Comparison of ENCODE assay signal across 2 cellular contexts in the genomic region with DNA sequence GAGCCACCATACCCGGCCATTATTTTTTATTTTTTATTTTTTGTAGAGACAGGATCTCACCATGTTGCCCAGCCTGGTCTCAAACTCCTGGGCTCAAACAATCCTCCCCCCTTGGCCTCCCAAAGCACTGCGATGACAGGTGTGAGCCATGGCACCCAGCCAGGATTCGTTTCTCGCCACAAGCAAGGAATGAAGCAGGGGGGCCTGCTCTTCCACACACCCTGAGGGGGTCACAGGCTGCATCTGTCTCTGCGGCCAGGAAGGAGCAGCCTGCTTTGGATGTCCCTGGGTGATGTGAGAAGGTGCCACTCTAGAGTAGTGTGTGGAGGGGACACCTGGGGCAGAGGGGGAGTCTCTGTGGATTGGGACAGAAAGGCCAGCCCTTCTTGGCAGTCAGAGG.
TF ChIP-seq lines count a peak whose summit lies in the region.

No MANE protein-coding gene starts in this region.

TF ChIP-seq in SK-N-SH, 30 proteins besides CTCF, POLR2A, EP300 and RAD21:
- TF ChIP-seq POLR2AphosphoS5 (IDR thresholded peaks at IDR 0.05; ENCODE audit: low read depth, low read length) = no peak
- TF ChIP-seq NFIC (IDR thresholded peaks at IDR 0.05; ENCODE audit: borderline replicate concordance) = no peak
- no peak for TF ChIP-seq RFX5 (IDR thresholded peaks at IDR 0.05; ENCODE audit: low read length)
- TF ChIP-seq FOXJ3 (CRISPR knock-in tag; IDR thresholded peaks at IDR 0.05) = no peak
- TF ChIP-seq RCOR1 (IDR thresholded peaks at IDR 0.05; ENCODE audit: low read length) = no peak
- no peak for TF ChIP-seq YY1 (IDR thresholded peaks at IDR 0.05; ENCODE audit: low read depth)
- TF ChIP-seq FOXM1 (IDR thresholded peaks at IDR 0.05; ENCODE audit: low read depth) = no peak
- TF ChIP-seq TEAD4 (IDR thresholded peaks at IDR 0.05; ENCODE audit: borderline replicate concordance, insufficient read depth) = no peak
- no peak for TF ChIP-seq CHD2 (IDR thresholded peaks at IDR 0.05; ENCODE audit: low read length, partially characterized antibody)
TF ChIP-seq in SK-N-SH: peak in this region for 0.

TF ChIP-seq in SK-N-SH treated with all-trans-retinoic acid at 6 μM for 48 hours, 23 proteins besides CTCF, POLR2A, EP300 and RAD21:
- TF ChIP-seq ZFP3 (CRISPR knock-in tag; IDR thresholded peaks at IDR 0.05) = no peak
- TF ChIP-seq TOX (CRISPR knock-in tag; IDR thresholded peaks at IDR 0.05; ENCODE audit: borderline replicate concordance) = no peak
- TF ChIP-seq PATZ1 (CRISPR knock-in tag; IDR thresholded peaks at IDR 0.05; ENCODE audit: borderline replicate concordance) = no peak
- TF ChIP-seq, protein P1, sequence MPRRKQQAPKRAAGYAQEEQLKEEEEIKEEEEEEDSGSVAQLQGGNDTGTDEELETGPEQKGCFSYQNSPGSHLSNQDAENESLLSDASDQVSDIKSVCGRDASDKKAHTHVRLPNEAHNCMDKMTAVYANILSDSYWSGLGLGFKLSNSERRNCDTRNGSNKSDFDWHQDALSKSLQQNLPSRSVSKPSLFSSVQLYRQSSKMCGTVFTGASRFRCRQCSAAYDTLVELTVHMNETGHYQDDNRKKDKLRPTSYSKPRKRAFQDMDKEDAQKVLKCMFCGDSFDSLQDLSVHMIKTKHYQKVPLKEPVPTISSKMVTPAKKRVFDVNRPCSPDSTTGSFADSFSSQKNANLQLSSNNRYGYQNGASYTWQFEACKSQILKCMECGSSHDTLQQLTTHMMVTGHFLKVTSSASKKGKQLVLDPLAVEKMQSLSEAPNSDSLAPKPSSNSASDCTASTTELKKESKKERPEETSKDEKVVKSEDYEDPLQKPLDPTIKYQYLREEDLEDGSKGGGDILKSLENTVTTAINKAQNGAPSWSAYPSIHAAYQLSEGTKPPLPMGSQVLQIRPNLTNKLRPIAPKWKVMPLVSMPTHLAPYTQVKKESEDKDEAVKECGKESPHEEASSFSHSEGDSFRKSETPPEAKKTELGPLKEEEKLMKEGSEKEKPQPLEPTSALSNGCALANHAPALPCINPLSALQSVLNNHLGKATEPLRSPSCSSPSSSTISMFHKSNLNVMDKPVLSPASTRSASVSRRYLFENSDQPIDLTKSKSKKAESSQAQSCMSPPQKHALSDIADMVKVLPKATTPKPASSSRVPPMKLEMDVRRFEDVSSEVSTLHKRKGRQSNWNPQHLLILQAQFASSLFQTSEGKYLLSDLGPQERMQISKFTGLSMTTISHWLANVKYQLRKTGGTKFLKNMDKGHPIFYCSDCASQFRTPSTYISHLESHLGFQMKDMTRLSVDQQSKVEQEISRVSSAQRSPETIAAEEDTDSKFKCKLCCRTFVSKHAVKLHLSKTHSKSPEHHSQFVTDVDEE (CRISPR knock-in tag; IDR thresholded peaks at IDR 0.05) = no peak
- no peak for TF ChIP-seq TCF4 (CRISPR knock-in tag; IDR thresholded peaks at IDR 0.05; ENCODE audit: borderline replicate concordance)
- no peak for TF ChIP-seq ISL1 (CRISPR knock-in tag; IDR thresholded peaks at IDR 0.05)
- no peak for TF ChIP-seq ZC3H10 (CRISPR knock-in tag; IDR thresholded peaks at IDR 0.05)
- TF ChIP-seq OSR1 (CRISPR knock-in tag; IDR thresholded peaks at IDR 0.05) = no peak
- TF ChIP-seq CSDC2 (CRISPR knock-in tag; IDR thresholded peaks at IDR 0.05) = no peak
- TF ChIP-seq SNAI2 (CRISPR knock-in tag; IDR thresholded peaks at IDR 0.05) = no peak
- no peak for TF ChIP-seq PPARA (CRISPR knock-in tag; IDR thresholded peaks at IDR 0.05; ENCODE audit: borderline replicate concordance)
- no peak for TF ChIP-seq ZNF70 (CRISPR knock-in tag; IDR thresholded peaks at IDR 0.05)
- TF ChIP-seq BACH2 (CRISPR knock-in tag; IDR thresholded peaks at IDR 0.05; ENCODE audit: borderline replicate concordance) = no peak
- no peak for TF ChIP-seq CREB5 (CRISPR knock-in tag; IDR thresholded peaks at IDR 0.05; ENCODE audit: low read depth)
- TF ChIP-seq ZNF8 (CRISPR knock-in tag; IDR thresholded peaks at IDR 0.05) = no peak
- TF ChIP-seq, protein P2, sequence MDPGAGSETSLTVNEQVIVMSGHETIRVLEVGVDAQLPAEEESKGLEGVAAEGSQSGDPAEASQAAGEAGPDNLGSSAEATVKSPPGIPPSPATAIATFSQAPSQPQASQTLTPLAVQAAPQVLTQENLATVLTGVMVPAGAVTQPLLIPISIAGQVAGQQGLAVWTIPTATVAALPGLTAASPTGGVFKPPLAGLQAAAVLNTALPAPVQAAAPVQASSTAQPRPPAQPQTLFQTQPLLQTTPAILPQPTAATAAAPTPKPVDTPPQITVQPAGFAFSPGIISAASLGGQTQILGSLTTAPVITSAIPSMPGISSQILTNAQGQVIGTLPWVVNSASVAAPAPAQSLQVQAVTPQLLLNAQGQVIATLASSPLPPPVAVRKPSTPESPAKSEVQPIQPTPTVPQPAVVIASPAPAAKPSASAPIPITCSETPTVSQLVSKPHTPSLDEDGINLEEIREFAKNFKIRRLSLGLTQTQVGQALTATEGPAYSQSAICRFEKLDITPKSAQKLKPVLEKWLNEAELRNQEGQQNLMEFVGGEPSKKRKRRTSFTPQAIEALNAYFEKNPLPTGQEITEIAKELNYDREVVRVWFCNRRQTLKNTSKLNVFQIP (CRISPR knock-in tag; IDR thresholded peaks at IDR 0.05; ENCODE audit: borderline replicate concordance, low read depth) = no peak
